37 cellular contexts compared by ENCODE assay signal in genomic region chr20:5272268-5272667, GRCh38. TPM values are rescaled to one million over a fixed set of nuclear protein-coding genes. Genes with fewer than 3 reads are reported as not detected.
"Had no signal": no experiment of that assay in that cellular context is flagged by ENCODE, and none has a peak within 500 bp of the region (broad histone marks: within the 10 kb centered on the region; RNA-seq: fewer than 3 reads in every experiment).

No MANE protein-coding gene starts in this region.

- H3K4me3 ChIP-seq: adrenal gland, body of pancreas, breast epithelium had no signal

- H3K4me1 ChIP-seq: adrenal gland, body of pancreas, breast epithelium had no signal

- H3K27ac Mint-ChIP-seq: activated B cell treated with CpG ODN at 0.5 μM for 24 hours; activated CD4-positive, alpha-beta memory T cell treated with anti-CD3 and anti-CD28 coated beads for 36 hours; activated CD4-positive, alpha-beta T cell treated with anti-CD3 and anti-CD28 coated beads, Interleukin-2, amount 10 ng/mL, durations not matched to agents 24 days and 14 days; activated CD8-positive, alpha-beta T cell treated with anti-CD3 and anti-CD28 coated beads for 36 hours; activated naive CD4-positive, alpha-beta T cell treated with anti-CD3 and anti-CD28 coated beads for 36 hours; activated naive CD4-positive, alpha-beta T cell treated with anti-CD3 and anti-CD28 coated beads, Interleukin-2, amount 50 U/mL, for 72 hours; activated naive CD8-positive, alpha-beta T cell treated with anti-CD3 and anti-CD28 coated beads for 36 hours; activated T-cell treated with anti-CD3 and anti-CD28 coated beads, Interleukin-2, amount 50 U/mL, for 72 hours; activated T-helper 1 cell treated with anti-CD3 and anti-CD28 coated beads, Interleukin-12 subunit alpha, Interleukin-12 subunit beta, Interleukin-2, Interleukin-4 antibody, amounts not matched to agents 30 ng/mL and 10 ng/mL and 1 ng/mL, durations not matched to agents 14 hours and 24 hours and 36 hours; activated T-helper 17 cell treated with anti-CD3 and anti-CD28 coated beads, Interleukin-2, amount 50 U/mL, for 72 hours; T-helper 2 cell treated with Interferon-gamma antibody and Interleukin-4, amounts not matched to agents 5 μg/mL and 100 μg/mL, for 36 hours had no signal

- H3K9me3 ChIP-seq: adrenal gland, body of pancreas, breast epithelium had no signal

- H3K27me3 ChIP-seq: adrenal gland, body of pancreas, brain microvascular endothelial cell, breast epithelium had no signal

- H3K4me3 Mint-ChIP-seq: activated B cell treated with CpG ODN at 0.5 μM for 24 hours; activated CD4-positive, alpha-beta memory T cell treated with anti-CD3 and anti-CD28 coated beads for 36 hours; activated CD4-positive, alpha-beta T cell treated with anti-CD3 and anti-CD28 coated beads, Interleukin-2, amount 10 ng/mL, durations not matched to agents 24 days and 14 days; activated CD8-positive, alpha-beta T cell treated with anti-CD3 and anti-CD28 coated beads for 36 hours; activated naive CD4-positive, alpha-beta T cell treated with anti-CD3 and anti-CD28 coated beads for 36 hours; activated naive CD8-positive, alpha-beta T cell treated with anti-CD3 and anti-CD28 coated beads for 36 hours; activated T-cell treated with anti-CD3 and anti-CD28 coated beads, Interleukin-2, amount 50 U/mL, for 4 hours; activated T-cell treated with anti-CD3 and anti-CD28 coated beads, Interleukin-2, amount 50 U/mL, for 72 hours; activated T-helper 1 cell treated with anti-CD3 and anti-CD28 coated beads, Interleukin-12 subunit alpha, Interleukin-12 subunit beta, Interleukin-2, Interleukin-4 antibody, amounts not matched to agents 30 ng/mL and 10 ng/mL and 1 ng/mL, durations not matched to agents 14 hours and 24 hours and 36 hours; activated T-helper 17 cell treated with anti-CD3 and anti-CD28 coated beads, Interleukin-2, amount 50 U/mL, for 72 hours; T-helper 2 cell treated with Interferon-gamma antibody and Interleukin-4, amounts not matched to agents 5 μg/mL and 100 μg/mL, for 36 hours had no signal

- H3K27ac ChIP-seq: adrenal gland, body of pancreas, brain microvascular endothelial cell, breast epithelium, VCaP had no signal

- FAIRE-seq: astrocyte, colon, TTC549 had no signal

- H3K36me3 Mint-ChIP-seq: activated CD4-positive, alpha-beta memory T cell treated with anti-CD3 and anti-CD28 coated beads for 36 hours; activated naive CD4-positive, alpha-beta T cell treated with anti-CD3 and anti-CD28 coated beads, Interleukin-2, amount 50 U/mL, for 72 hours; activated naive CD8-positive, alpha-beta T cell treated with anti-CD3 and anti-CD28 coated beads for 36 hours had no signal

- H3K36me3 ChIP-seq: adrenal gland, brain microvascular endothelial cell, breast epithelium had no signal

- H3K4me1 Mint-ChIP-seq: activated B cell treated with CpG ODN at 0.5 μM for 24 hours; activated CD4-positive, alpha-beta T cell treated with anti-CD3 and anti-CD28 coated beads, Interleukin-2, amount 10 ng/mL, durations not matched to agents 24 days and 14 days; activated naive CD8-positive, alpha-beta T cell treated with anti-CD3 and anti-CD28 coated beads for 36 hours; activated T-helper 17 cell treated with anti-CD3 and anti-CD28 coated beads, Interleukin-2, amount 50 U/mL, for 72 hours had no signal

- DNase-seq: activated B cell treated with CpG ODN at 0.5 μM for 24 hours; activated CD4-positive, alpha-beta memory T cell treated with anti-CD3 and anti-CD28 coated beads for 36 hours; activated CD4-positive, alpha-beta T cell treated with anti-CD3 and anti-CD28 coated beads for 4 hours; activated CD4-positive, alpha-beta T cell treated with anti-CD3 and anti-CD28 coated beads, Interleukin-2, amount 10 ng/mL, durations not matched to agents 24 days and 14 days; activated CD4-positive, alpha-beta T cell treated with anti-CD3 and anti-CD28 coated beads, Interleukin-2, amount 50 U/mL, for 1 hour; activated CD4-positive, alpha-beta T cell treated with anti-CD3 and anti-CD28 coated beads, Interleukin-2, amount 50 U/mL, for 4 hours; activated CD4-positive, CD25-positive, alpha-beta regulatory T cell treated with anti-CD3 and anti-CD28 coated beads, Interleukin-2, amount 50 U/mL, for 72 hours; activated CD8-positive, alpha-beta memory T cell treated with anti-CD3 and anti-CD28 coated beads, Interleukin-2, amount 50 U/mL, for 4 hours; activated CD8-positive, alpha-beta T cell treated with anti-CD3 and anti-CD28 coated beads for 36 hours; activated effector memory CD4-positive, alpha-beta T cell treated with anti-CD3 and anti-CD28 coated beads, Interleukin-2, amount 50 U/mL, for 16 hours; activated gamma-delta T cell treated with Interleukin-2 at 50 U/mL for 16 hours; activated naive CD4-positive, alpha-beta T cell; activated naive CD4-positive, alpha-beta T cell treated with anti-CD3 and anti-CD28 coated beads for 36 hours; activated naive CD4-positive, alpha-beta T cell treated with anti-CD3 and anti-CD28 coated beads, Interleukin-2, amount 50 U/mL, for 16 hours; activated naive CD8-positive, alpha-beta T cell treated with anti-CD3 and anti-CD28 coated beads for 36 hours; activated T-cell treated with anti-CD3 and anti-CD28 coated beads for 4 hours; activated T-cell treated with anti-CD3 and anti-CD28 coated beads, Interleukin-2, amount 50 U/mL, for 1 hour; activated T-cell treated with anti-CD3 and anti-CD28 coated beads, Interleukin-2, amount 50 U/mL, for 4 hours; activated T-cell treated with anti-CD3 and anti-CD28 coated beads, Interleukin-2, amount 50 U/mL, for 72 hours; adrenal gland; amniotic stem cell; aorta; body of pancreas; brain microvascular endothelial cell; central memory CD4-positive, alpha-beta T cell; T-helper 2 cell; T-helper 9 cell had no signal

- H3K9me3 Mint-ChIP-seq: activated B cell treated with CpG ODN at 0.5 μM for 24 hours; activated CD4-positive, alpha-beta memory T cell treated with anti-CD3 and anti-CD28 coated beads for 36 hours; activated CD4-positive, alpha-beta T cell treated with anti-CD3 and anti-CD28 coated beads, Interleukin-2, amount 10 ng/mL, durations not matched to agents 24 days and 14 days; activated CD8-positive, alpha-beta T cell treated with anti-CD3 and anti-CD28 coated beads for 36 hours; activated naive CD4-positive, alpha-beta T cell treated with anti-CD3 and anti-CD28 coated beads for 36 hours; activated naive CD4-positive, alpha-beta T cell treated with anti-CD3 and anti-CD28 coated beads, Interleukin-2, amount 50 U/mL, for 72 hours; activated naive CD8-positive, alpha-beta T cell treated with anti-CD3 and anti-CD28 coated beads for 36 hours; activated T-cell treated with anti-CD3 and anti-CD28 coated beads, Interleukin-2, amount 50 U/mL, for 4 hours; activated T-cell treated with anti-CD3 and anti-CD28 coated beads, Interleukin-2, amount 50 U/mL, for 72 hours; activated T-helper 1 cell treated with anti-CD3 and anti-CD28 coated beads, Interleukin-12 subunit alpha, Interleukin-12 subunit beta, Interleukin-2, Interleukin-4 antibody, amounts not matched to agents 30 ng/mL and 10 ng/mL and 1 ng/mL, durations not matched to agents 14 hours and 24 hours and 36 hours; activated T-helper 17 cell treated with anti-CD3 and anti-CD28 coated beads, Interleukin-2, amount 50 U/mL, for 72 hours; T-helper 2 cell treated with Interferon-gamma antibody and Interleukin-4, amounts not matched to agents 5 μg/mL and 100 μg/mL, for 36 hours had no signal

- ATAC-seq: activated CD8-positive, alpha-beta T cell treated with anti-CD3 and anti-CD28 coated beads for 36 hours; activated naive CD4-positive, alpha-beta T cell treated with anti-CD3 and anti-CD28 coated beads, Interleukin-2, amount 50 U/mL, for 72 hours; activated T-cell treated with anti-CD3 and anti-CD28 coated beads, Interleukin-2, amount 50 U/mL, for 4 hours; activated T-cell treated with anti-CD3 and anti-CD28 coated beads, Interleukin-2, amount 50 U/mL, for 72 hours; activated T-helper 17 cell treated with anti-CD3 and anti-CD28 coated beads, Interleukin-2, amount 50 U/mL, for 72 hours; body of pancreas had no signal

RNA-seq across cellular contexts. Expression of gene PROKR2, which starts 44.5 kb away (rescaled TPM):
- total RNA-seq: activated B cell treated with CpG ODN at 0.5 μM for 24 hours; activated CD4-positive, alpha-beta memory T cell treated with anti-CD3 and anti-CD28 coated beads for 36 hours; activated CD4-positive, alpha-beta T cell treated with anti-CD3 and anti-CD28 coated beads, Interleukin-2, amount 10 ng/mL, durations not matched to agents 24 days and 14 days; activated CD8-positive, alpha-beta T cell treated with anti-CD3 and anti-CD28 coated beads for 36 hours; activated naive CD4-positive, alpha-beta T cell treated with anti-CD3 and anti-CD28 coated beads for 36 hours; activated naive CD4-positive, alpha-beta T cell treated with anti-CD3 and anti-CD28 coated beads, Interleukin-2, amount 50 U/mL, for 72 hours; activated naive CD8-positive, alpha-beta T cell treated with anti-CD3 and anti-CD28 coated beads for 36 hours; activated T-cell treated with anti-CD3 and anti-CD28 coated beads, Interleukin-2, amount 50 U/mL, for 4 hours; activated T-cell treated with anti-CD3 and anti-CD28 coated beads, Interleukin-2, amount 50 U/mL, for 72 hours; activated T-helper 1 cell treated with anti-CD3 and anti-CD28 coated beads, Interleukin-12 subunit alpha, Interleukin-12 subunit beta, Interleukin-2, Interleukin-4 antibody, amounts not matched to agents 30 ng/mL and 10 ng/mL and 1 ng/mL, durations not matched to agents 14 hours and 24 hours and 36 hours; activated T-helper 17 cell treated with anti-CD3 and anti-CD28 coated beads, Interleukin-2, amount 50 U/mL, for 72 hours; adrenal gland; aorta; astrocyte; body of pancreas; breast epithelium; cardiac septum had no signal
- polyA plus RNA-seq: adrenal gland, aorta had no signal
